ENCODE assay signal across 9 cellular contexts in the genomic region with DNA sequence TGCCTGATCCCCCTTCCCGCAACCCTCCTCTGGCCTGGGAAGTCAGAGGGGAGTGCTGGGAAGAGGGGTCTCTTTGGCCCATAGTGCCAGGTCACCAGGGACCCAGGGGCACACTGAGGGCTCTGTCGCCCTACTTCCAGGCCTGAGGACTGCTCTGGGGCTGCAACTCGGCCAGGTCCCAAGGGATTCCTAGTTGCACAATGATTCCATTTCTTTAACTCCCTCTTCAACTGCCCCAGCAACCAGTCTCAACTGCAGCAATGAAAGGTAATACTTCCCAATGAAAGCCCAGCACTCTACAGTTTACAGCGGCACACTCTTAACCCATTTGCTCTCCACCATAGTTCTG. TPM values are rescaled to one million over a fixed set of nuclear protein-coding genes. Genes with fewer than 3 reads are reported as not detected.
DNase-seq lines count a peak whose midpoint lies in the region; ATAC-seq and TF ChIP-seq lines count a peak whose summit lies in the region.
"Had no signal": no experiment of that assay in that cellular context is flagged by ENCODE, and none has a peak within 500 bp of the region (broad histone marks: within the 10 kb centered on the region; RNA-seq: fewer than 3 reads in every experiment).

No MANE protein-coding gene starts in this region.

- no peaks in the 10 kb centered on the region for H3K36me3 ChIP-seq in colonic mucosa
- H3K36me3 ChIP-seq in lower lobe of right lung: no peaks in the 10 kb centered on the region
- H3K36me3 ChIP-seq in CD8-positive, alpha-beta T cell (ENCODE audit: insufficient read depth, low read length): no peaks in the 10 kb centered on the region

- H3K4me1 Mint-ChIP-seq in HFFc6 (ENCODE audit: low read depth): peaks cover 74% of the 10 kb centered on the region
- peaks cover 32% of the 10 kb centered on the region for H3K4me1 Mint-ChIP-seq in CD8-positive, alpha-beta T cell (ENCODE audit: low read depth)

- peaks cover 7% of the 10 kb centered on the region; the same call in 1 of the 2 replicates for H3K36me3 Mint-ChIP-seq in HFFc6 (ENCODE audit: low read depth)
- H3K36me3 Mint-ChIP-seq in CD8-positive, alpha-beta T cell: peaks cover 2% of the 10 kb centered on the region

- peak overlapping the region in 1 of 2 donors; percentile 35 for H3K9ac ChIP-seq in colonic mucosa (ENCODE audit: low read depth in 2 of 2, low read length in 2 of 2)

- ATAC-seq in lower lobe of right lung: peak in 1 of 2 donors; percentile 1
- no peak for ATAC-seq in GM21717 (IDR thresholded peaks at IDR 0.05; ENCODE audit: unreplicated experiment)
- ATAC-seq in CD8-positive, alpha-beta T cell: no peak

- peak overlapping the region; percentile 89 for H3K27ac Mint-ChIP-seq in HFFc6
- H3K27ac Mint-ChIP-seq in CD8-positive, alpha-beta T cell: no peak overlapping the region

- H3K27ac ChIP-seq in colonic mucosa (peak overlapping the region; percentile 59), lower lobe of right lung (peak overlapping the region; percentile 73)
- no peak overlapping the region for H3K27ac ChIP-seq in CD8-positive, alpha-beta T cell (ENCODE audit: low read depth, low read length)

- H3K9me3 ChIP-seq in colonic mucosa: no peaks in the 10 kb centered on the region
- H3K9me3 ChIP-seq in lower lobe of right lung: no peaks in the 10 kb centered on the region
- H3K9me3 ChIP-seq in CD8-positive, alpha-beta T cell (ENCODE audit: low read length): no peaks in the 10 kb centered on the region

- no peaks in the 10 kb centered on the region for H3K27me3 Mint-ChIP-seq in HFFc6 (ENCODE audit: insufficient read depth)
- no peaks in the 10 kb centered on the region for H3K27me3 Mint-ChIP-seq in CD8-positive, alpha-beta T cell (ENCODE audit: low read depth)
- H3K27me3 Mint-ChIP-seq: IgD-negative memory B cell had no signal

- POLR2A ChIA-PET in CD8-positive, alpha-beta T cell (lab: Charles Lee): no interaction called here

- peak overlapping the region; percentile 62 for H3K4me3 Mint-ChIP-seq in HFFc6
- H3K4me3 Mint-ChIP-seq in CD8-positive, alpha-beta T cell: no peak overlapping the region
- H3K4me3 Mint-ChIP-seq: IgD-negative memory B cell had no signal

- intact Hi-C loops in colonic mucosa (cut with DNase I): no loop called here
- intact Hi-C loops in lower lobe of right lung (cut with DNase I): no loop called here
- intact Hi-C loops in CD8-positive, alpha-beta T cell (cut with DNase I, micrococcal nuclease): no loop called here

- no peak for TF ChIP-seq CTCF in HFFc6 (IDR thresholded peaks at IDR 0.05)
- TF ChIP-seq CTCF in colonic mucosa (IDR thresholded peaks at IDR 0.05): no peak
- no peak for TF ChIP-seq CTCF in lower lobe of right lung (IDR thresholded peaks at IDR 0.05)
- TF ChIP-seq CTCF in CD8-positive, alpha-beta T cell (IDR thresholded peaks at IDR 0.05): no peak

- no peaks in the 10 kb centered on the region for H3K27me3 ChIP-seq in colonic mucosa
- H3K27me3 ChIP-seq in lower lobe of right lung (ENCODE audit: low read depth): no peaks in the 10 kb centered on the region
- H3K27me3 ChIP-seq in CD8-positive, alpha-beta T cell (ENCODE audit: insufficient read depth, low read length): no peaks in the 10 kb centered on the region

- no peaks in the 10 kb centered on the region for H3K9me3 Mint-ChIP-seq in HFFc6
- no peaks in the 10 kb centered on the region for H3K9me3 Mint-ChIP-seq in CD8-positive, alpha-beta T cell
- H3K9me3 Mint-ChIP-seq: IgD-negative memory B cell had no signal

- peaks cover 24% of the 10 kb centered on the region for H3K4me1 ChIP-seq in colonic mucosa
- peaks cover 75% of the 10 kb centered on the region for H3K4me1 ChIP-seq in lower lobe of right lung
- peaks cover 17% of the 10 kb centered on the region for H3K4me1 ChIP-seq in CD8-positive, alpha-beta T cell (ENCODE audit: insufficient read depth, low read length)

- CTCF ChIA-PET in CD8-positive, alpha-beta T cell (lab: Charles Lee): no interaction called here

- DNase-seq in HFFc6 (no peak), colonic mucosa (no peak), lower lobe of right lung (no peak), stromal cell of bone marrow (ENCODE audit: low read depth) (peak; percentile 34), mesenteric fat pad (ENCODE audit: low spot score) (no peak), CD1c-positive myeloid dendritic cell (ENCODE audit: extremely low spot score) (no peak)
- no peak for DNase-seq in CD8-positive, alpha-beta T cell

- no peak overlapping the region for H3K4me3 ChIP-seq in colonic mucosa
- H3K4me3 ChIP-seq in lower lobe of right lung: no peak overlapping the region
- no peak overlapping the region for H3K4me3 ChIP-seq in CD8-positive, alpha-beta T cell (ENCODE audit: low read depth, low read length)

RNA-seq across cellular contexts. Expression of gene SLC9A1, which starts 35.7 kb away (rescaled TPM):
- 10 to 100 TPM; 37.1 to 51.0 (median 44.7) TPM for total RNA-seq in HFFc6 (2021; fragmentation: NEBNext Ultra II Directional; extraction: Animal tissue kit (Norgen Biotek cat#: 25700))
- total RNA-seq in colonic mucosa (10 to 100 TPM; 63.6 to 99.6 TPM), lower lobe of right lung (57.7 TPM), mesenteric fat pad (24.4 TPM)
- total RNA-seq in CD8-positive, alpha-beta T cell: 10 to 100 TPM; 17.9 to 18.3 TPM
